In genomic region chr1:29689372-29690030, GRCh38 we compare ENCODE assay signal across 18 cellular contexts.
A peak's percentile ranks its signal among the peaks of the same experiment; 100 is the strongest.
DNase-seq lines count a peak whose midpoint lies in the region; ATAC-seq, FAIRE-seq and TF ChIP-seq lines count a peak whose summit lies in the region.
"Had no signal": no experiment of that assay in that cellular context is flagged by ENCODE, and none has a peak within 500 bp of the region (broad histone marks: within the 10 kb centered on the region; RNA-seq: fewer than 3 reads in every experiment).

No MANE protein-coding gene starts in this region.

- no peaks in the 10 kb centered on the region for H4K20me1 ChIP-seq in H1 (replicated peaks in 1 of 2; ENCODE audit: control insufficient read depth in 1 of 2, insufficient read depth in 2 of 2, low read length in 2 of 2)

- H2BK5ac ChIP-seq in H1 (ENCODE audit: low read depth, low read length): no peak overlapping the region

- no peaks in the 10 kb centered on the region for H3K36me3 ChIP-seq in H1 (ENCODE audit: control insufficient read depth in 2 of 4, insufficient read depth in 4 of 4, low read length in 3 of 4)
- H3K36me3 ChIP-seq: spleen had no signal

- TF ChIP-seq POLR2A in H1 (IDR thresholded peaks at IDR 0.05; ENCODE audit: control extremely low read depth in 1 of 2, low read depth in 2 of 2, low read length in 2 of 2): no peak

- peaks cover 0 to 6% of the 10 kb centered on the region in 2 experiments; a peak in 1 of 4 replicates for H3K9me3 ChIP-seq in H1 (ENCODE audit: insufficient read depth in 2 of 2, low read depth in 1 of 2, low read length in 1 of 2)

- H3K79me2 ChIP-seq in H1 (ENCODE audit: control insufficient read depth in 1 of 2, insufficient read depth in 2 of 2, low read length in 2 of 2): no peaks in the 10 kb centered on the region

- H2AFZ ChIP-seq in H1 (ENCODE audit: low read length): no peak overlapping the region

- H3K23me2 ChIP-seq in H1 (ENCODE audit: low read depth, low read length): no peaks in the 10 kb centered on the region

- 0 out of 7 replicates have a peak, but pooled peaks cover 0 to 2% (median 0%) of the 10 kb centered on the region in 4 experiments for H3K4me1 ChIP-seq in H1 (replicated peaks in 1 of 4; ENCODE audit: control insufficient read depth in 3 of 4, insufficient read depth in 4 of 4, low read length in 3 of 4)

- FAIRE-seq in H1 (lab: Jason Lieb, UNC): no peak
- FAIRE-seq: HTR-8/SVneo, RCC 7860 had no signal

- no peak overlapping the region for H3K14ac ChIP-seq in H1 (ENCODE audit: insufficient read length)

- no peaks in the 10 kb centered on the region for H3K27me3 Mint-ChIP-seq in T-helper 1 cell treated with Interleukin-12 subunit alpha and Interleukin-12 subunit beta and Interleukin-4 antibody, amounts not matched to agents 30 μg/mL and 1 μg/mL, for 36 hours (ENCODE audit: low read depth)

- no peak overlapping the region for H2AK5ac ChIP-seq in H1 (ENCODE audit: low read depth, low read length)

- H3K4me3 ChIP-seq in H1 (ENCODE audit: extremely low read depth in 1 of 4, insufficient read depth in 2 of 4, low read depth in 3 of 4, low read length in 4 of 4) (no peak overlapping the region), retinal pigment epithelial cell (ENCODE audit: low read length) (no peak overlapping the region)
- H3K4me3 ChIP-seq: dorsolateral prefrontal cortex, spleen had no signal

- no peaks in the 10 kb centered on the region for H3K79me1 ChIP-seq in H1 (ENCODE audit: low read depth, low read length)

- TF ChIP-seq CTCF in LNCAP (IDR thresholded peaks at IDR 0.05) (peak; percentile 15; the same call in 1 of the 2 replicates), H1 (IDR thresholded peaks at IDR 0.05; ENCODE audit: control extremely low read depth in 1 of 3, insufficient read depth in 1 of 3, low read depth in 1 of 3, low read length in 3 of 3) (no peak; a peak in 1 of 4 replicates), retinal pigment epithelial cell (conservative IDR thresholded peaks at IDR 0.05; ENCODE audit: low read depth, low read length) (peak; percentile 6), GM20000 (IDR thresholded peaks at IDR 0.05; ENCODE audit: extremely low read depth, missing control alignments) (no peak)

- H3K27me3 ChIP-seq in H1 (replicated peaks in 1 of 4; ENCODE audit: control insufficient read depth in 3 of 4, extremely low read depth in 1 of 4, insufficient read depth in 3 of 4, low read length in 3 of 4): 0 out of 7 replicates have a peak, but pooled peaks cover 0 to 4% (median 0%) of the 10 kb centered on the region in 4 experiments

- no peak for TF ChIP-seq EP300 in H1 (IDR thresholded peaks at IDR 0.05; ENCODE audit: borderline replicate concordance in 1 of 2, low read depth in 2 of 2, low read length in 2 of 2)

- CTCF ChIA-PET in H1 (lab: Charles Lee; ENCODE audit: partially characterized antibody): interaction anchor here (0.9 to 16.4 kb wide), 3 partner anchors 12 to 453 kb away, joined by 3 to 163 read pairs (median 6); no protein-coding TSS in a partner anchor

- DNase-seq in T-helper 1 cell (no peak), H1 (ENCODE audit: low read depth in 1 of 2, low spot score in 2 of 2) (no peak), retinal pigment epithelial cell (ENCODE audit: low read depth) (no peak), midbrain (lab: John Stamatoyannopoulos, UW) (no peak), GM20000 (ENCODE audit: low spot score) (no peak)
- DNase-seq: activated CD4-positive, alpha-beta T cell treated with anti-CD3 and anti-CD28 coated beads for 48 hours; amygdala; NCI-H1092; NCI-H446 treated with DMSO at 0.1 percent for 48 hours; spleen; T-helper 2 cell had no signal

- H4K8ac ChIP-seq in H1 (ENCODE audit: extremely low read depth, insufficient read depth, low read length): peak overlapping the region; percentile 72; the same call in 1 of the 2 replicates

- peak overlapping the region; percentile 6 for H3K4me3 Mint-ChIP-seq in T-helper 1 cell treated with Interleukin-12 subunit alpha and Interleukin-12 subunit beta and Interleukin-4 antibody, amounts not matched to agents 30 μg/mL and 1 μg/mL, for 36 hours
- H3K4me3 Mint-ChIP-seq: memory B cell had no signal

- no peak overlapping the region; the same call in 1 of the 2 replicates for H2BK12ac ChIP-seq in H1 (ENCODE audit: low read depth, low read length)

- 89% methylated on average over 9 of the region's 13 CpGs; no CpG with 5 or more reads in 1 of the 2 experiments for WGBS in H1 (ENCODE audit: extremely low coverage in 1 of 2, insufficient coverage in 1 of 2, insufficient read length in 1 of 2, insufficient replicate concordance in 2 of 2, low coverage in 1 of 2, low lambda C conversion rate in 2 of 2, missing lambda C conversion rate in 1 of 2), 2 experiments

- no peak overlapping the region for H4K5ac ChIP-seq in H1 (ENCODE audit: insufficient read length, low read depth, low read length)

- H3K4ac ChIP-seq in H1 (replicated peaks; ENCODE audit: insufficient read length, low read depth, low read length): no peak overlapping the region

- peaks cover 33% of the 10 kb centered on the region for H3K4me1 Mint-ChIP-seq in T-helper 1 cell treated with Interleukin-12 subunit alpha and Interleukin-12 subunit beta and Interleukin-4 antibody, amounts not matched to agents 30 μg/mL and 1 μg/mL, for 36 hours (ENCODE audit: low read depth)

- peak overlapping the region; percentile 76 for H3K27ac Mint-ChIP-seq in T-helper 1 cell treated with Interleukin-12 subunit alpha and Interleukin-12 subunit beta and Interleukin-4 antibody, amounts not matched to agents 30 μg/mL and 1 μg/mL, for 36 hours
- H3K27ac Mint-ChIP-seq: memory B cell had no signal

- no peak overlapping the region for H3K56ac ChIP-seq in H1 (replicated peaks; ENCODE audit: insufficient read length, low read depth, low read length)

- H2BK120ac ChIP-seq in H1 (replicated peaks; ENCODE audit: low read depth, low read length): no peak overlapping the region

- H3K18ac ChIP-seq in H1 (ENCODE audit: extremely low read depth, low read length): no peak overlapping the region

- TF ChIP-seq RAD21 in H1 (IDR thresholded peaks at IDR 0.05 in 1 of 2, conservative IDR thresholded peaks at IDR 0.05 in 1 of 2; ENCODE audit: low read depth in 2 of 2, low read length in 2 of 2): peak in 1 of 2 experiments; percentile 37; a peak in 2 of 4 replicates

- no peaks in the 10 kb centered on the region for H3K36me3 Mint-ChIP-seq in T-helper 1 cell treated with Interleukin-12 subunit alpha and Interleukin-12 subunit beta and Interleukin-4 antibody, amounts not matched to agents 30 μg/mL and 1 μg/mL, for 36 hours (ENCODE audit: low read depth)
- H3K36me3 Mint-ChIP-seq: memory B cell had no signal

- H4K91ac ChIP-seq in H1 (replicated peaks; ENCODE audit: insufficient read length, low read length): no peak overlapping the region

- H3K23ac ChIP-seq in H1 (ENCODE audit: insufficient read length): no peak overlapping the region

- H2BK20ac ChIP-seq in H1 (ENCODE audit: low read length): no peak overlapping the region

- H3K27ac ChIP-seq in H1 (ENCODE audit: low read depth, low read length): no peak overlapping the region

- H3K4me2 ChIP-seq in H1 (ENCODE audit: insufficient read depth in 1 of 2, low read depth in 2 of 2, low read length in 2 of 2): no peak overlapping the region

- H3K9me3 Mint-ChIP-seq in T-helper 1 cell treated with Interleukin-12 subunit alpha and Interleukin-12 subunit beta and Interleukin-4 antibody, amounts not matched to agents 30 μg/mL and 1 μg/mL, for 36 hours: no peaks in the 10 kb centered on the region

- no peak overlapping the region for H2BK15ac ChIP-seq in H1 (ENCODE audit: low read length)

- POLR2A ChIA-PET in H1 (lab: Charles Lee; ENCODE audit: partially characterized antibody): interaction anchor here (1.4 kb wide), 1 partner anchor 450 kb away, joined by 3 read pairs; no protein-coding TSS in a partner anchor

- no peak overlapping the region for H3K9ac ChIP-seq in H1 (replicated peaks in 1 of 4; ENCODE audit: extremely low read depth in 1 of 4, low read depth in 3 of 4, low read length in 3 of 4)

- no peak for ATAC-seq in HG03520 (IDR thresholded peaks at IDR 0.05; ENCODE audit: unreplicated experiment)

TF ChIP-seq in H1, 55 proteins besides CTCF, POLR2A, EP300 and RAD21:
- TF ChIP-seq NRF1 (IDR thresholded peaks at IDR 0.05; ENCODE audit: low read depth, low read length): no peak

Comparison
In these comparisons a context has a peak if more than half of its experiments do, and no peak if none do; other contexts are left out.
1. CTCF ChIP-seq: peak in LNCAP (single experiment) and retinal pigment epithelial cell (single experiment); none in H1 (0 of 3) and GM20000 (single experiment).